Comparison of ENCODE assay signal across 18 cellular contexts in the genomic region with DNA sequence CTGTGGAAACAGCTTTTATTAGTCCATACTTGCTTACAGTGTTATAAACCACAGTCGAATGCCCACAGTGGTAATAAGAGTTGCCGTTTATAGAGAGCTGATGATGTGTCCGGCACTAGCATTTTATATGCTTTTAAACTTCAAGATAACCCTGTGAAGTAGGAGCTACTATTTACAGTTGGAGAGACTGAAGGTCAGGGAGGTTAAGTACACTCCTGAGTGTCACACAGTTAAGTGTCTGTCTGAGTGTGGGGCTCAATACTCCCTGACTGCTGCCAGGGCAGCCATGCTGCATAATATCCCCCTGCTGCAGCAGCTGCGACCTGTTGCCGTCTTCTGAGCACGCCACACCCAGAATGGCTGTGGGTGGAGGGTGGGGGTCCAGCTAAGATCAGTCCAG.
"Had no signal": no experiment of that assay in that cellular context is flagged by ENCODE, and none has a peak within 500 bp of the region (broad histone marks: within the 10 kb centered on the region; RNA-seq: fewer than 3 reads in every experiment).

No MANE protein-coding gene starts in this region.

- H3K36me3 ChIP-seq: lower lobe of right lung, tibial artery had no signal

- H3K27me3 ChIP-seq: body of pancreas, tibial artery had no signal

- H3K9me3 ChIP-seq: body of pancreas, lower lobe of right lung, tibial artery had no signal

- ATAC-seq: body of pancreas; foreskin keratinocyte; naive thymus-derived CD8-positive, alpha-beta T cell had no signal

- H3K27ac ChIP-seq: body of pancreas, foreskin keratinocyte, lower lobe of right lung, tibial artery had no signal

- DNase-seq: activated gamma-delta T cell treated with Interleukin-2 at 50 U/mL for 16 hours; activated T-cell treated with anti-CD3 and anti-CD28 coated beads, Interleukin-2, amount 50 U/mL, for 1 hour; anterior cingulate cortex; body of pancreas; caudate nucleus; dermis blood vessel endothelial cell; effector CD8-positive, alpha-beta T cell; foreskin keratinocyte; immature natural killer cell; kidney glomerular epithelial cell; lower lobe of right lung; mesendoderm; naive thymus-derived CD8-positive, alpha-beta T cell; retina; stimulated activated CD4-positive, alpha-beta T cell treated with anti-CD3 and anti-CD28 coated beads, Interleukin-1b, Interleukin-23, amount 100 ng/mL, for 48 hours; substantia nigra; T-helper 1 cell; tibial artery had no signal

- H3K4me1 ChIP-seq: body of pancreas, foreskin keratinocyte had no signal

- H3K4me3 ChIP-seq: body of pancreas, lower lobe of right lung, tibial artery had no signal
